In the genomic region with DNA sequence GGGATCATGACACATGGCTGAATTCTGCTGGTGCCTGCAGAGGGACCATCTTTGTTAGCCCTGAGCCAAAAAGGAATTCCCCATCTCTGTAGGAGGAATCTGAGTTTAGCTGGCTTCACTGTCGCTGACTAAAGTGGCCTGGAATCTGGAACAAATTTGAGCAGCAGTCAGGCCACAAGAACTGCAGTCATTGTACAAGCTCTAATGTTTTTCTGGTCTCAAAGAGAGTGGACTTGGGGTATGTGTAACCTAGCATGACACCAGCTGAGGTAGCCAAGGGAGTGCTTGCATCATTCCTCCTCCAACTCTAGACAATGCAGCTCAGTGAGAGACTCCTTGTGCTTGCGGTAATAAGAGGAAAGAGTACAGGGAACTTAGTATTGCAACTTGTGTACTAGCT, we compare ENCODE assay signal across 17 cellular contexts.
"Had no signal": no experiment of that assay in that cellular context is flagged by ENCODE, and none has a peak within 500 bp of the region (broad histone marks: within the 10 kb centered on the region; RNA-seq: fewer than 3 reads in every experiment).

No MANE protein-coding gene starts in this region.

- H3K4me3 Mint-ChIP-seq: activated B cell treated with CpG ODN at 0.5 μM for 24 hours; activated CD4-positive, alpha-beta T cell treated with anti-CD3 and anti-CD28 coated beads, Interleukin-2, amount 10 ng/mL, durations not matched to agents 24 days and 14 days; activated naive CD4-positive, alpha-beta T cell treated with anti-CD3 and anti-CD28 coated beads for 36 hours; activated T-helper 17 cell treated with anti-CD3 and anti-CD28 coated beads, Interleukin-2, amount 50 U/mL, for 72 hours; central memory CD8-positive, alpha-beta T cell; immature natural killer cell; stimulated activated naive CD8-positive, alpha-beta T cell treated with anti-CD3 and anti-CD28 coated beads, Interleukin-15, Interleukin-2, amounts not matched to agents 100 ng/mL and 50 ng/mL, for 24 hours had no signal

- ATAC-seq: activated T-helper 17 cell treated with anti-CD3 and anti-CD28 coated beads, Interleukin-2, amount 50 U/mL, for 72 hours; body of pancreas had no signal

- H3K36me3 ChIP-seq: left ventricle myocardium inferior had no signal

- H3K4me3 ChIP-seq: body of pancreas, left ventricle myocardium inferior, testis had no signal

- FAIRE-seq: TTC549 had no signal

- H3K27me3 Mint-ChIP-seq: activated B cell treated with CpG ODN at 0.5 μM for 24 hours; activated CD4-positive, alpha-beta T cell treated with anti-CD3 and anti-CD28 coated beads, Interleukin-2, amount 10 ng/mL, durations not matched to agents 24 days and 14 days; activated T-helper 17 cell treated with anti-CD3 and anti-CD28 coated beads, Interleukin-2, amount 50 U/mL, for 72 hours; central memory CD8-positive, alpha-beta T cell; stimulated activated naive CD8-positive, alpha-beta T cell treated with anti-CD3 and anti-CD28 coated beads, Interleukin-15, Interleukin-2, amounts not matched to agents 100 ng/mL and 50 ng/mL, for 24 hours had no signal

- H3K27ac ChIP-seq: body of pancreas, left ventricle myocardium inferior, testis had no signal

- H3K4me1 ChIP-seq: body of pancreas, left ventricle myocardium inferior, testis had no signal

- H3K27me3 ChIP-seq: body of pancreas, testis had no signal

- H3K4me1 Mint-ChIP-seq: activated B cell treated with CpG ODN at 0.5 μM for 24 hours; activated CD4-positive, alpha-beta T cell treated with anti-CD3 and anti-CD28 coated beads, Interleukin-2, amount 10 ng/mL, durations not matched to agents 24 days and 14 days; activated T-helper 17 cell treated with anti-CD3 and anti-CD28 coated beads, Interleukin-2, amount 50 U/mL, for 72 hours; central memory CD8-positive, alpha-beta T cell; immature natural killer cell had no signal

- H3K9me3 ChIP-seq: body of pancreas, testis had no signal

- DNase-seq: activated B cell treated with CpG ODN at 0.5 μM for 24 hours; activated CD4-positive, alpha-beta T cell treated with anti-CD3 and anti-CD28 coated beads, Interleukin-2, amount 10 ng/mL, durations not matched to agents 24 days and 14 days; activated CD8-positive, alpha-beta memory T cell treated with anti-CD3 and anti-CD28 coated beads for 24 hours; activated naive CD4-positive, alpha-beta T cell treated with anti-CD3 and anti-CD28 coated beads for 36 hours; body of pancreas; effector memory CD4-positive, alpha-beta T cell; immature natural killer cell; left ventricle myocardium inferior; mesenchymal stem cell; stimulated activated CD4-positive, alpha-beta T cell treated with anti-CD3 and anti-CD28 coated beads, Interleukin-15, amount 100 ng/mL, for 24 hours; stimulated activated CD4-positive, alpha-beta T cell treated with anti-CD3 and anti-CD28 coated beads, Interleukin-4, amount 100 ng/mL, for 24 hours; T-helper 2 cell; testis had no signal

- H3K36me3 Mint-ChIP-seq: immature natural killer cell had no signal

- H3K27ac Mint-ChIP-seq: activated B cell treated with CpG ODN at 0.5 μM for 24 hours; activated CD4-positive, alpha-beta T cell treated with anti-CD3 and anti-CD28 coated beads, Interleukin-2, amount 10 ng/mL, durations not matched to agents 24 days and 14 days; activated naive CD4-positive, alpha-beta T cell treated with anti-CD3 and anti-CD28 coated beads for 36 hours; activated T-helper 17 cell treated with anti-CD3 and anti-CD28 coated beads, Interleukin-2, amount 50 U/mL, for 72 hours; immature natural killer cell; stimulated activated naive CD8-positive, alpha-beta T cell treated with anti-CD3 and anti-CD28 coated beads, Interleukin-15, Interleukin-2, amounts not matched to agents 100 ng/mL and 50 ng/mL, for 24 hours had no signal
